ENCODE assay signal across 15 cellular contexts in the genomic region with DNA sequence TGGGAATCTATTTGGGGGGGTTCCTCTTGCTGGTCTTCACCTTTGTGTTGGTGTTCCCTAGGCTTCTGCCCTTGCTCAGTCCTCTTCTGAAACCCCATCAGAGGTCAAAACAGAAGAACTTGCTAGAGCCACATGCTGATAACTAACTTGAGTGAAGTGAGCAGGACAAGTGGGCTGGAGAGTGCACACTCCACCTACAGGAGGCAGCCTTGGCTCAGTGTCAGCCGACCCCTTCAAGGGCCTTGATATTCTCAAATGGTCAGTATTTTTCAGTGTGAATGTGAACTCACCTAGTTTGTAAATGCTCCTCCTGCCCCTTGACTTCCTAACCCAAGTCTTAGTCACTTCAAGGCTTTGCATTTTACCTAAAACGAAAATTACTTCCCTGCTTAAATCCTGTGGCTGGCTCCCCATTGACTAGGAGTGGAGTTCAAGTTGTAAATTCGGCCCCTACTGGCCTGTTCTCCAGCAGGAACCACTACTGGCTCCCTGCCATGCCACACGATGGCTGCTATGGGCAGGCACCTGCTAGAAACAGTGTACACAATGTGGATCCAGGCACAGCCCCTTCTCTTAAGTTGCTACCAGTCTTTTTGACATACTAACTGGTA. TPM values are rescaled to one million over a fixed set of nuclear protein-coding genes. Genes with fewer than 3 reads are reported as not detected.
DNase-seq lines count a peak whose midpoint lies in the region; ATAC-seq and TF ChIP-seq lines count a peak whose summit lies in the region.
"Had no signal": no experiment of that assay in that cellular context is flagged by ENCODE, and none has a peak within 500 bp of the region (broad histone marks: within the 10 kb centered on the region; RNA-seq: fewer than 3 reads in every experiment).

No MANE protein-coding gene starts in this region.

- H3K23ac ChIP-seq in mesendoderm (ENCODE audit: low read length) = no peak overlapping the region

- H3K18ac ChIP-seq in mesendoderm (ENCODE audit: low read length) = no peak overlapping the region

- H3K27me3 ChIP-seq in mesendoderm (ENCODE audit: insufficient read depth, low read length, poor library complexity) = no peaks in the 10 kb centered on the region
- H3K27me3 ChIP-seq: tibial nerve had no signal

- H3K56ac ChIP-seq in mesendoderm (ENCODE audit: low read length) = no peak overlapping the region

- H3K27ac ChIP-seq in angular gyrus (ENCODE audit: low read depth, low read length) = peak overlapping the region; percentile 65
- no peak overlapping the region for H3K27ac ChIP-seq in mesendoderm (ENCODE audit: low read depth, low read length)
- H3K27ac ChIP-seq: GM23248, tibial nerve had no signal

- no peaks in the 10 kb centered on the region for H3K79me1 ChIP-seq in mesendoderm (ENCODE audit: low read length)

- H3K4me1 ChIP-seq in mesendoderm (ENCODE audit: control insufficient read depth, low read depth, low read length) = no peaks in the 10 kb centered on the region

- peak; percentile 25; the same call in 2 of the 3 replicates for TF ChIP-seq CTCF in GM12872 (IDR thresholded peaks at IDR 0.05; ENCODE audit: insufficient read depth, low read depth, low read length)

- TF ChIP-seq EP300 in Ishikawa (IDR thresholded peaks at IDR 0.05; ENCODE audit: borderline replicate concordance) = no peak

- no peaks in the 10 kb centered on the region for H3K36me3 ChIP-seq in mesendoderm (ENCODE audit: control insufficient read depth, insufficient read depth, low read length)
- H3K36me3 ChIP-seq: MG63, tibial nerve had no signal

- no peak overlapping the region for H3K4me3 ChIP-seq in mesendoderm (ENCODE audit: low read length)
- H3K4me3 ChIP-seq: GM23248, MG63, tibial nerve had no signal

- DNase-seq in mesendoderm (peak; percentile 77), occipital lobe (lab: John Stamatoyannopoulos, UW) (no peak)
- DNase-seq: activated effector memory CD4-positive, alpha-beta T cell treated with Interleukin-2 at 50 U/mL for 16 hours; DMS79; GM23248; mammary epithelial cell; MG63; retina had no signal

- H3K4me2 ChIP-seq in mesendoderm (ENCODE audit: low read length) = no peak overlapping the region

- no peak overlapping the region for H3K4ac ChIP-seq in mesendoderm (ENCODE audit: low read depth, low read length)

- H2AK5ac ChIP-seq in mesendoderm (ENCODE audit: low read length) = no peak overlapping the region

- H3K9ac ChIP-seq in mesendoderm (ENCODE audit: low read length) = no peak overlapping the region
- H3K9ac ChIP-seq: GM23248 had no signal

- H2BK120ac ChIP-seq in mesendoderm (ENCODE audit: low read depth, low read length) = no peak overlapping the region

- no CpG with 5 or more reads among the region's 4 CpGs for WGBS in mesendoderm (ENCODE audit: extremely low coverage, insufficient coverage, low lambda C conversion rate)

- H2BK15ac ChIP-seq in mesendoderm (replicated peaks; ENCODE audit: low read depth) = no peak overlapping the region

- H2BK5ac ChIP-seq in mesendoderm (ENCODE audit: low read length) = no peak overlapping the region

- H4K5ac ChIP-seq in mesendoderm (ENCODE audit: low read length) = no peak overlapping the region

- ATAC-seq in HG03457 (IDR thresholded peaks at IDR 0.05; ENCODE audit: unreplicated experiment) (no peak), GM19463 (IDR thresholded peaks at IDR 0.05; ENCODE audit: unreplicated experiment) (no peak), HG02885 (IDR thresholded peaks at IDR 0.05; ENCODE audit: poor library complexity, unreplicated experiment) (no peak)

- H4K8ac ChIP-seq in mesendoderm (ENCODE audit: low read depth, low read length) = no peak overlapping the region

- peak; percentile 80 for TF ChIP-seq RAD21 in Ishikawa (IDR thresholded peaks at IDR 0.05; ENCODE audit: low read depth)

- no peaks in the 10 kb centered on the region for H3K79me2 ChIP-seq in mesendoderm (ENCODE audit: control insufficient read depth, insufficient read depth, low read length)

TF ChIP-seq in Ishikawa, 13 proteins besides CTCF, POLR2A, EP300 and RAD21:
- TF ChIP-seq YY1 (IDR thresholded peaks at IDR 0.05; ENCODE audit: low read depth) = no peak
- TF ChIP-seq, protein P1, sequence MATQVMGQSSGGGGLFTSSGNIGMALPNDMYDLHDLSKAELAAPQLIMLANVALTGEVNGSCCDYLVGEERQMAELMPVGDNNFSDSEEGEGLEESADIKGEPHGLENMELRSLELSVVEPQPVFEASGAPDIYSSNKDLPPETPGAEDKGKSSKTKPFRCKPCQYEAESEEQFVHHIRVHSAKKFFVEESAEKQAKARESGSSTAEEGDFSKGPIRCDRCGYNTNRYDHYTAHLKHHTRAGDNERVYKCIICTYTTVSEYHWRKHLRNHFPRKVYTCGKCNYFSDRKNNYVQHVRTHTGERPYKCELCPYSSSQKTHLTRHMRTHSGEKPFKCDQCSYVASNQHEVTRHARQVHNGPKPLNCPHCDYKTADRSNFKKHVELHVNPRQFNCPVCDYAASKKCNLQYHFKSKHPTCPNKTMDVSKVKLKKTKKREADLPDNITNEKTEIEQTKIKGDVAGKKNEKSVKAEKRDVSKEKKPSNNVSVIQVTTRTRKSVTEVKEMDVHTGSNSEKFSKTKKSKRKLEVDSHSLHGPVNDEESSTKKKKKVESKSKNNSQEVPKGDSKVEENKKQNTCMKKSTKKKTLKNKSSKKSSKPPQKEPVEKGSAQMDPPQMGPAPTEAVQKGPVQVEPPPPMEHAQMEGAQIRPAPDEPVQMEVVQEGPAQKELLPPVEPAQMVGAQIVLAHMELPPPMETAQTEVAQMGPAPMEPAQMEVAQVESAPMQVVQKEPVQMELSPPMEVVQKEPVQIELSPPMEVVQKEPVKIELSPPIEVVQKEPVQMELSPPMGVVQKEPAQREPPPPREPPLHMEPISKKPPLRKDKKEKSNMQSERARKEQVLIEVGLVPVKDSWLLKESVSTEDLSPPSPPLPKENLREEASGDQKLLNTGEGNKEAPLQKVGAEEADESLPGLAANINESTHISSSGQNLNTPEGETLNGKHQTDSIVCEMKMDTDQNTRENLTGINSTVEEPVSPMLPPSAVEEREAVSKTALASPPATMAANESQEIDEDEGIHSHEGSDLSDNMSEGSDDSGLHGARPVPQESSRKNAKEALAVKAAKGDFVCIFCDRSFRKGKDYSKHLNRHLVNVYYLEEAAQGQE (IDR thresholded peaks at IDR 0.05; ENCODE audit: low read depth) = no peak
- no peak for TF ChIP-seq NFIC (IDR thresholded peaks at IDR 0.05)
- TF ChIP-seq, protein P2, sequence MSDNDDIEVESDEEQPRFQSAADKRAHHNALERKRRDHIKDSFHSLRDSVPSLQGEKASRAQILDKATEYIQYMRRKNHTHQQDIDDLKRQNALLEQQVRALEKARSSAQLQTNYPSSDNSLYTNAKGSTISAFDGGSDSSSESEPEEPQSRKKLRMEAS (IDR thresholded peaks at IDR 0.05) = no peak
- TF ChIP-seq TCF12 (IDR thresholded peaks at IDR 0.05; ENCODE audit: low read depth) = no peak
- no peak for TF ChIP-seq FOXM1 (IDR thresholded peaks at IDR 0.05; ENCODE audit: borderline replicate concordance, low read depth)
- no peak for TF ChIP-seq EGR1 (IDR thresholded peaks at IDR 0.05)
- no peak for TF ChIP-seq CREB1 (IDR thresholded peaks at IDR 0.05; ENCODE audit: low read depth)
- no peak for TF ChIP-seq TEAD4 (IDR thresholded peaks at IDR 0.05)
- no peak for TF ChIP-seq TAF1 (IDR thresholded peaks at IDR 0.05; ENCODE audit: low read depth)
- TF ChIP-seq, protein P3, sequence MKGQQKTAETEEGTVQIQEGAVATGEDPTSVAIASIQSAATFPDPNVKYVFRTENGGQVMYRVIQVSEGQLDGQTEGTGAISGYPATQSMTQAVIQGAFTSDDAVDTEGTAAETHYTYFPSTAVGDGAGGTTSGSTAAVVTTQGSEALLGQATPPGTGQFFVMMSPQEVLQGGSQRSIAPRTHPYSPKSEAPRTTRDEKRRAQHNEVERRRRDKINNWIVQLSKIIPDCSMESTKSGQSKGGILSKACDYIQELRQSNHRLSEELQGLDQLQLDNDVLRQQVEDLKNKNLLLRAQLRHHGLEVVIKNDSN (IDR thresholded peaks at IDR 0.05) = no peak
- TF ChIP-seq ZBTB7A (IDR thresholded peaks at IDR 0.05; ENCODE audit: low read depth) = no peak

RNA-seq across cellular contexts. Expression of a gene that starts 3.6 kb away (rescaled TPM):
- 8.0 TPM for polyA plus RNA-seq in mesendoderm (2013, experiment 1 of 2)
- 8.5 TPM for polyA plus RNA-seq in mesendoderm (2013, experiment 2 of 2)
- total RNA-seq in occipital lobe = 243 TPM
